In the genomic region with DNA sequence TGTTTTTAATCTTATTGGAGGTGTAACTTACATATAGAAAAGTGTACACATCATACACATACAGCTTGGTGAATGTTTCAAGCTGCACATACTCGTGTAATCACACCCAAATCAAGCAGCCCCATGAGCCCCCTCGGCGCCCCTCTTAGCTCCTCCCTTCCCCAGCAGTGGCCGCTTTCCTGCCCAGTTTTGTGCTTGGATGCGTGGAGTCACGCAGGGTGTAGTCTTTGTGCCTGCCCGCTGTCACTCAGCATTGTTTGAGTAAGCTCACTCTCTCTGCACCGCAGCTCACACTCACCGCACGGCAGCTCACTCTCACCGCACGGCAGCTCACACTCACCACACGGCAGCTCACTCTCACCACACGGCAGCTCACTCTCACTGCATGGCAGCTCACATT, we compare ENCODE assay signal across 1 cellular context.
TF ChIP-seq lines count a peak whose summit lies in the region.

No MANE protein-coding gene starts in this region.

TF ChIP-seq in IMR-90, 13 proteins besides CTCF, POLR2A, EP300 and RAD21:
- TF ChIP-seq MAFK (IDR thresholded peaks at IDR 0.05; ENCODE audit: low read depth, low read length) (no peak), RFX5 (IDR thresholded peaks at IDR 0.05; ENCODE audit: low read depth, low read length) (no peak), MAZ (IDR thresholded peaks at IDR 0.05; ENCODE audit: borderline replicate concordance, low read depth, low read length) (no peak), CEBPB (IDR thresholded peaks at IDR 0.05; ENCODE audit: low read depth, low read length) (no peak), BHLHE40 (IDR thresholded peaks at IDR 0.05; ENCODE audit: low read depth, low read length) (no peak), FOS (IDR thresholded peaks at IDR 0.05; ENCODE audit: low read depth, low read length) (no peak), MXI1 (IDR thresholded peaks at IDR 0.05; ENCODE audit: borderline replicate concordance, low read depth, low read length) (no peak), CHD1 (IDR thresholded peaks at IDR 0.05; ENCODE audit: low read depth, low read length) (no peak), NFE2L2 (IDR thresholded peaks at IDR 0.05; ENCODE audit: low read depth, low read length) (no peak), RCOR1 (IDR thresholded peaks at IDR 0.05; ENCODE audit: insufficient replicate concordance, low read length) (no peak), SMC3 (IDR thresholded peaks at IDR 0.05; ENCODE audit: low read depth, low read length) (no peak)
- TF ChIP-seq, protein P1, sequence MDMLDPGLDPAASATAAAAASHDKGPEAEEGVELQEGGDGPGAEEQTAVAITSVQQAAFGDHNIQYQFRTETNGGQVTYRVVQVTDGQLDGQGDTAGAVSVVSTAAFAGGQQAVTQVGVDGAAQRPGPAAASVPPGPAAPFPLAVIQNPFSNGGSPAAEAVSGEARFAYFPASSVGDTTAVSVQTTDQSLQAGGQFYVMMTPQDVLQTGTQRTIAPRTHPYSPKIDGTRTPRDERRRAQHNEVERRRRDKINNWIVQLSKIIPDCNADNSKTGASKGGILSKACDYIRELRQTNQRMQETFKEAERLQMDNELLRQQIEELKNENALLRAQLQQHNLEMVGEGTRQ (IDR thresholded peaks at IDR 0.05; ENCODE audit: low read depth, low read length): no peak
- TF ChIP-seq, protein P2, sequence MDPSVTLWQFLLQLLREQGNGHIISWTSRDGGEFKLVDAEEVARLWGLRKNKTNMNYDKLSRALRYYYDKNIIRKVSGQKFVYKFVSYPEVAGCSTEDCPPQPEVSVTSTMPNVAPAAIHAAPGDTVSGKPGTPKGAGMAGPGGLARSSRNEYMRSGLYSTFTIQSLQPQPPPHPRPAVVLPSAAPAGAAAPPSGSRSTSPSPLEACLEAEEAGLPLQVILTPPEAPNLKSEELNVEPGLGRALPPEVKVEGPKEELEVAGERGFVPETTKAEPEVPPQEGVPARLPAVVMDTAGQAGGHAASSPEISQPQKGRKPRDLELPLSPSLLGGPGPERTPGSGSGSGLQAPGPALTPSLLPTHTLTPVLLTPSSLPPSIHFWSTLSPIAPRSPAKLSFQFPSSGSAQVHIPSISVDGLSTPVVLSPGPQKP (IDR thresholded peaks at IDR 0.05; ENCODE audit: borderline replicate concordance, low read depth, low read length): no peak
